1 cellular context compared by ENCODE assay signal in genomic region chr9:4792572-4793411, GRCh38.
A peak's percentile ranks its signal among the peaks of the same experiment; 100 is the strongest.
TF ChIP-seq lines count a peak whose summit lies in the region.

Gene RCL1, plus strand, starts transcription at chr9:4792944. Its CDS starts 148 bp downstream, at chr9:4793092.

TF ChIP-seq in H1, 55 proteins besides CTCF, POLR2A, EP300 and RAD21 (continued from another document):
- TF ChIP-seq USF2 (IDR thresholded peaks at IDR 0.05; ENCODE audit: low read length) = peak; percentile 29; the same call in 1 of the 2 replicates
- no peak for TF ChIP-seq TEAD4 (IDR thresholded peaks at IDR 0.05; ENCODE audit: low read depth, low read length)
- TF ChIP-seq MAFK (IDR thresholded peaks at IDR 0.05; ENCODE audit: low read depth, low read length) = no peak
- TF ChIP-seq CBX5 (IDR thresholded peaks at IDR 0.05; ENCODE audit: low read depth, low read length) = no peak
- TF ChIP-seq SP4 (IDR thresholded peaks at IDR 0.05; ENCODE audit: low read length) = peak; percentile 66; the same call in 1 of the 2 replicates
- TF ChIP-seq PHF8 (conservative IDR thresholded peaks at IDR 0.05; ENCODE audit: low read depth, low read length) = peak; percentile 74
- peak; percentile 64; the same call in 1 of the 2 replicates for TF ChIP-seq RBBP5 (IDR thresholded peaks at IDR 0.05; ENCODE audit: borderline replicate concordance, low read depth, low read length)
- no peak for TF ChIP-seq JUN (IDR thresholded peaks at IDR 0.05; ENCODE audit: low read depth, low read length)
- TF ChIP-seq MAX (IDR thresholded peaks at IDR 0.05) = peak; percentile 93
- no peak for TF ChIP-seq RNF2 (IDR thresholded peaks at IDR 0.05; ENCODE audit: borderline replicate concordance, low read depth, low read length, missing control alignments, poor library complexity, severe bottlenecking)
- peak; percentile 75 for TF ChIP-seq RFX5 (IDR thresholded peaks at IDR 0.05; ENCODE audit: borderline replicate concordance, low read depth, low read length)
- TF ChIP-seq NRF1 (IDR thresholded peaks at IDR 0.05; ENCODE audit: low read depth, low read length) = no peak
- no peak for TF ChIP-seq BACH1 (IDR thresholded peaks at IDR 0.05; ENCODE audit: low read length)
- 0 out of 2 replicates have a peak, but pooled peaks have one; percentile 10 for TF ChIP-seq YY1 (IDR thresholded peaks at IDR 0.05; ENCODE audit: low read depth, low read length)
- no peak for TF ChIP-seq ATF3 (IDR thresholded peaks at IDR 0.05; ENCODE audit: insufficient read depth, low read depth, low read length)
- peak in 1 of 2 experiments; percentile 80; a peak in 1 of 4 replicates for TF ChIP-seq HDAC2 (IDR thresholded peaks at IDR 0.05; ENCODE audit: borderline replicate concordance in 1 of 2, low read depth in 2 of 2, low read length in 2 of 2)
- TF ChIP-seq NANOG (IDR thresholded peaks at IDR 0.05; ENCODE audit: insufficient read depth, low read depth, low read length, poor library complexity, severe bottlenecking) = no peak
- no peak for TF ChIP-seq CREB1 (IDR thresholded peaks at IDR 0.05)
- TF ChIP-seq TAF1 (IDR thresholded peaks at IDR 0.05; ENCODE audit: low read depth, low read length) = peak; percentile 87
- TF ChIP-seq SP2 (IDR thresholded peaks at IDR 0.05; ENCODE audit: low read length) = peak; percentile 48
- peak; percentile 60 for TF ChIP-seq SAP30 (IDR thresholded peaks at IDR 0.05; ENCODE audit: insufficient read depth, insufficient replicate concordance, low read length)
- peak; percentile 77 for TF ChIP-seq TAF7 (optimal IDR thresholded peaks at IDR 0.05; ENCODE audit: borderline replicate concordance, low read depth, low read length)
- no peak for TF ChIP-seq EZH2 (IDR thresholded peaks at IDR 0.05; ENCODE audit: low read depth, low read length, severe bottlenecking)
- peak; percentile 80 for TF ChIP-seq ASH2L (IDR thresholded peaks at IDR 0.05; ENCODE audit: low read length)
- no peak for TF ChIP-seq CBX8 (IDR thresholded peaks at IDR 0.05; ENCODE audit: borderline replicate concordance, low read depth, low read length)
- no peak for TF ChIP-seq SIX5 (IDR thresholded peaks at IDR 0.05; ENCODE audit: low read depth, low read length)
- no peak for TF ChIP-seq EGR1 (IDR thresholded peaks at IDR 0.05; ENCODE audit: borderline replicate concordance, low read depth, low read length)
- TF ChIP-seq ATF2 (IDR thresholded peaks at IDR 0.05; ENCODE audit: low read length) = no peak
- TF ChIP-seq KDM1A (IDR thresholded peaks at IDR 0.05; ENCODE audit: borderline replicate concordance, low read length) = no peak
- TF ChIP-seq JUND (IDR thresholded peaks at IDR 0.05; ENCODE audit: low read length) = no peak
- TF ChIP-seq SRF (IDR thresholded peaks at IDR 0.05; ENCODE audit: low read depth, low read length) = no peak
- TF ChIP-seq SIN3A (conservative IDR thresholded peaks at IDR 0.05 in 1 of 2, IDR thresholded peaks at IDR 0.05 in 1 of 2; ENCODE audit: low read depth in 1 of 2, low read length in 2 of 2) = peak in 1 of 2 experiments; percentile 94; a peak in 2 of 4 replicates
- no peak for TF ChIP-seq CEBPB (IDR thresholded peaks at IDR 0.05; ENCODE audit: low read depth, low read length)
- peak; percentile 73 for TF ChIP-seq CHD2 (IDR thresholded peaks at IDR 0.05; ENCODE audit: low read length)
- TF ChIP-seq KDM4A (IDR thresholded peaks at IDR 0.05; ENCODE audit: low read depth, low read length, severe bottlenecking) = peak; percentile 61
- no peak for TF ChIP-seq BRCA1 (IDR thresholded peaks at IDR 0.05; ENCODE audit: low read depth, low read length)
- no peak for TF ChIP-seq BCL11A (IDR thresholded peaks at IDR 0.05; ENCODE audit: low read depth in 2 of 2, low read length in 2 of 2)
- no peak for TF ChIP-seq CTBP2 (IDR thresholded peaks at IDR 0.05; ENCODE audit: borderline replicate concordance, insufficient read depth, insufficient read length, low read length)
- no peak for TF ChIP-seq TCF12 (IDR thresholded peaks at IDR 0.05; ENCODE audit: low read depth, low read length)
- peak; percentile 93 for TF ChIP-seq SP1 (IDR thresholded peaks at IDR 0.05; ENCODE audit: low read depth, low read length)
- TF ChIP-seq TBP (IDR thresholded peaks at IDR 0.05; ENCODE audit: low read depth, low read length) = peak; percentile 76
- peak; percentile 59 for TF ChIP-seq E2F6 (IDR thresholded peaks at IDR 0.05)
- TF ChIP-seq SIRT6 (IDR thresholded peaks at IDR 0.05; ENCODE audit: low read length) = no peak
- TF ChIP-seq POLR2AphosphoS5 (IDR thresholded peaks at IDR 0.05; ENCODE audit: low read depth, low read length) = peak; percentile 90
- no peak for TF ChIP-seq CHD7 (IDR thresholded peaks at IDR 0.05; ENCODE audit: insufficient replicate concordance, low read length)
- TF ChIP-seq GABPA (IDR thresholded peaks at IDR 0.05; ENCODE audit: borderline replicate concordance, insufficient read depth, low read length) = no peak
- TF ChIP-seq FOSL1 (IDR thresholded peaks at IDR 0.05; ENCODE audit: insufficient read depth, low read depth, low read length) = no peak
- TF ChIP-seq RXRA (IDR thresholded peaks at IDR 0.05; ENCODE audit: insufficient read depth, low read depth, low read length) = no peak
- TF ChIP-seq CHD1 (IDR thresholded peaks at IDR 0.05; ENCODE audit: low read depth, low read length) = no peak
- no peak for TF ChIP-seq HDAC6 (IDR thresholded peaks at IDR 0.05; ENCODE audit: low read depth, low read length)
